In the genomic region with DNA sequence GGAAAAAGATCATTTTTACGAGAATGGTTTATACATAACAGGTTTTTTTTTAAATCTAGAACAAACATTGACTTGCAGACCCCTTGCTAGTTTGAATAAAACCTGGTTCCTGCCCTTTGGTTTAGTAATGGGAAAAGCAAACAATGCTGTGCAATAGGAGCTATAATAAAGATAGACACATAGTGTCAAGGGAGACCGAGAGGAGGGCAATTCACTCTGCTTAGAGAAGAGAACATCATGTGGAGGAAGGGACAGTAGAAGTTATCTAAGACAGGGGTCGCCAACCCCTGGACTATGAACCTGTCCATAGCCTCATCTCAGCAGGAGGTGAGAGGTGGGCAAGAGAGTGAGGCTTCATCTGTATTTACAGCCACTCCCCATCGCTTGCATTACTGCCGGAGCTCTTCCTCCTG, we compare ENCODE assay signal across 1 cellular context.
TF ChIP-seq lines count a peak whose summit lies in the region.

No MANE protein-coding gene starts in this region.

TF ChIP-seq in HepG2, 621 proteins besides CTCF, POLR2A, EP300 and RAD21 (continued from another document and continues in another):
- no peak for TF ChIP-seq ZBED4 (CRISPR knock-in tag; IDR thresholded peaks at IDR 0.05; ENCODE audit: borderline replicate concordance)
- TF ChIP-seq, protein P1, sequence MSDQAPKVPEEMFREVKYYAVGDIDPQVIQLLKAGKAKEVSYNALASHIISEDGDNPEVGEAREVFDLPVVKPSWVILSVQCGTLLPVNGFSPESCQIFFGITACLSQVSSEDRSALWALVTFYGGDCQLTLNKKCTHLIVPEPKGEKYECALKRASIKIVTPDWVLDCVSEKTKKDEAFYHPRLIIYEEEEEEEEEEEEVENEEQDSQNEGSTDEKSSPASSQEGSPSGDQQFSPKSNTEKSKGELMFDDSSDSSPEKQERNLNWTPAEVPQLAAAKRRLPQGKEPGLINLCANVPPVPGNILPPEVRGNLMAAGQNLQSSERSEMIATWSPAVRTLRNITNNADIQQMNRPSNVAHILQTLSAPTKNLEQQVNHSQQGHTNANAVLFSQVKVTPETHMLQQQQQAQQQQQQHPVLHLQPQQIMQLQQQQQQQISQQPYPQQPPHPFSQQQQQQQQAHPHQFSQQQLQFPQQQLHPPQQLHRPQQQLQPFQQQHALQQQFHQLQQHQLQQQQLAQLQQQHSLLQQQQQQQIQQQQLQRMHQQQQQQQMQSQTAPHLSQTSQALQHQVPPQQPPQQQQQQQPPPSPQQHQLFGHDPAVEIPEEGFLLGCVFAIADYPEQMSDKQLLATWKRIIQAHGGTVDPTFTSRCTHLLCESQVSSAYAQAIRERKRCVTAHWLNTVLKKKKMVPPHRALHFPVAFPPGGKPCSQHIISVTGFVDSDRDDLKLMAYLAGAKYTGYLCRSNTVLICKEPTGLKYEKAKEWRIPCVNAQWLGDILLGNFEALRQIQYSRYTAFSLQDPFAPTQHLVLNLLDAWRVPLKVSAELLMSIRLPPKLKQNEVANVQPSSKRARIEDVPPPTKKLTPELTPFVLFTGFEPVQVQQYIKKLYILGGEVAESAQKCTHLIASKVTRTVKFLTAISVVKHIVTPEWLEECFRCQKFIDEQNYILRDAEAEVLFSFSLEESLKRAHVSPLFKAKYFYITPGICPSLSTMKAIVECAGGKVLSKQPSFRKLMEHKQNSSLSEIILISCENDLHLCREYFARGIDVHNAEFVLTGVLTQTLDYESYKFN (CRISPR knock-in tag; conservative IDR thresholded peaks at IDR 0.05) = peak; percentile 36; the same call in 1 of the 2 replicates
- TF ChIP-seq DDIT3 (CRISPR knock-in tag; IDR thresholded peaks at IDR 0.05) = no peak
- TF ChIP-seq SALL1 (CRISPR knock-in tag; IDR thresholded peaks at IDR 0.05) = peak; percentile 30; the same call in 1 of the 2 replicates
- TF ChIP-seq, protein P2, sequence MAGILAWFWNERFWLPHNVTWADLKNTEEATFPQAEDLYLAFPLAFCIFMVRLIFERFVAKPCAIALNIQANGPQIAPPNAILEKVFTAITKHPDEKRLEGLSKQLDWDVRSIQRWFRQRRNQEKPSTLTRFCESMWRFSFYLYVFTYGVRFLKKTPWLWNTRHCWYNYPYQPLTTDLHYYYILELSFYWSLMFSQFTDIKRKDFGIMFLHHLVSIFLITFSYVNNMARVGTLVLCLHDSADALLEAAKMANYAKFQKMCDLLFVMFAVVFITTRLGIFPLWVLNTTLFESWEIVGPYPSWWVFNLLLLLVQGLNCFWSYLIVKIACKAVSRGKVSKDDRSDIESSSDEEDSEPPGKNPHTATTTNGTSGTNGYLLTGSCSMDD (CRISPR knock-in tag; IDR thresholded peaks at IDR 0.05) = no peak
- TF ChIP-seq, protein P3, sequence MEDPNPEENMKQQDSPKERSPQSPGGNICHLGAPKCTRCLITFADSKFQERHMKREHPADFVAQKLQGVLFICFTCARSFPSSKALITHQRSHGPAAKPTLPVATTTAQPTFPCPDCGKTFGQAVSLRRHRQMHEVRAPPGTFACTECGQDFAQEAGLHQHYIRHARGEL (CRISPR knock-in tag; IDR thresholded peaks at IDR 0.05) = no peak
- no peak for TF ChIP-seq KDM5B (CRISPR knock-in tag; IDR thresholded peaks at IDR 0.05; ENCODE audit: borderline replicate concordance)
- TF ChIP-seq, protein P4, sequence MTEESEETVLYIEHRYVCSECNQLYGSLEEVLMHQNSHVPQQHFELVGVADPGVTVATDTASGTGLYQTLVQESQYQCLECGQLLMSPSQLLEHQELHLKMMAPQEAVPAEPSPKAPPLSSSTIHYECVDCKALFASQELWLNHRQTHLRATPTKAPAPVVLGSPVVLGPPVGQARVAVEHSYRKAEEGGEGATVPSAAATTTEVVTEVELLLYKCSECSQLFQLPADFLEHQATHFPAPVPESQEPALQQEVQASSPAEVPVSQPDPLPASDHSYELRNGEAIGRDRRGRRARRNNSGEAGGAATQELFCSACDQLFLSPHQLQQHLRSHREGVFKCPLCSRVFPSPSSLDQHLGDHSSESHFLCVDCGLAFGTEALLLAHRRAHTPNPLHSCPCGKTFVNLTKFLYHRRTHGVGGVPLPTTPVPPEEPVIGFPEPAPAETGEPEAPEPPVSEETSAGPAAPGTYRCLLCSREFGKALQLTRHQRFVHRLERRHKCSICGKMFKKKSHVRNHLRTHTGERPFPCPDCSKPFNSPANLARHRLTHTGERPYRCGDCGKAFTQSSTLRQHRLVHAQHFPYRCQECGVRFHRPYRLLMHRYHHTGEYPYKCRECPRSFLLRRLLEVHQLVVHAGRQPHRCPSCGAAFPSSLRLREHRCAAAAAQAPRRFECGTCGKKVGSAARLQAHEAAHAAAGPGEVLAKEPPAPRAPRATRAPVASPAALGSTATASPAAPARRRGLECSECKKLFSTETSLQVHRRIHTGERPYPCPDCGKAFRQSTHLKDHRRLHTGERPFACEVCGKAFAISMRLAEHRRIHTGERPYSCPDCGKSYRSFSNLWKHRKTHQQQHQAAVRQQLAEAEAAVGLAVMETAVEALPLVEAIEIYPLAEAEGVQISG (CRISPR knock-in tag; IDR thresholded peaks at IDR 0.05) = no peak
- no peak for TF ChIP-seq STAT5B (CRISPR knock-in tag; IDR thresholded peaks at IDR 0.05)
- no peak for TF ChIP-seq POGZ (CRISPR knock-in tag; IDR thresholded peaks at IDR 0.05)
- no peak for TF ChIP-seq JARID2 (CRISPR knock-in tag; IDR thresholded peaks at IDR 0.05; ENCODE audit: insufficient replicate concordance)
- no peak for TF ChIP-seq KLF16 (CRISPR knock-in tag; IDR thresholded peaks at IDR 0.05)
- no peak for TF ChIP-seq NPAS2 (CRISPR knock-in tag; IDR thresholded peaks at IDR 0.05; ENCODE audit: borderline replicate concordance)
- no peak for TF ChIP-seq SOX13 (IDR thresholded peaks at IDR 0.05)
- peak in 1 of 2 experiments; percentile 24; a peak in 1 of 4 replicates for TF ChIP-seq SOX13 (CRISPR knock-in tag; conservative IDR thresholded peaks at IDR 0.05 in 1 of 2, IDR thresholded peaks at IDR 0.05 in 1 of 2)
- no peak for TF ChIP-seq ZNF768 (CRISPR knock-in tag; IDR thresholded peaks at IDR 0.05)
- no peak for TF ChIP-seq ZNF598 (CRISPR knock-in tag; IDR thresholded peaks at IDR 0.05; ENCODE audit: borderline replicate concordance)
- TF ChIP-seq JDP2 (CRISPR knock-in tag; IDR thresholded peaks at IDR 0.05; ENCODE audit: borderline replicate concordance) = no peak
- TF ChIP-seq GATAD2A (CRISPR knock-in tag; IDR thresholded peaks at IDR 0.05) = peak; percentile 56
- TF ChIP-seq ZNF607 (CRISPR knock-in tag; IDR thresholded peaks at IDR 0.05; ENCODE audit: borderline replicate concordance) = no peak
- no peak for TF ChIP-seq ZBTB44 (CRISPR knock-in tag; IDR thresholded peaks at IDR 0.05)
- 0 out of 2 replicates have a peak, but pooled peaks have one; percentile 20 for TF ChIP-seq NCOA2 (CRISPR knock-in tag; IDR thresholded peaks at IDR 0.05)
- peak; percentile 28; the same call in 1 of the 2 replicates for TF ChIP-seq HNF4G (IDR thresholded peaks at IDR 0.05; ENCODE audit: borderline replicate concordance, low read depth, low read length)
- no peak for TF ChIP-seq HNF4G (CRISPR knock-in tag; IDR thresholded peaks at IDR 0.05; ENCODE audit: borderline replicate concordance, low read depth)
- TF ChIP-seq ETS1 (CRISPR knock-in tag; IDR thresholded peaks at IDR 0.05) = no peak
- peak; percentile 41; the same call in 1 of the 2 replicates for TF ChIP-seq BCL6 (CRISPR knock-in tag; IDR thresholded peaks at IDR 0.05)
- no peak for TF ChIP-seq MEF2D (CRISPR knock-in tag; IDR thresholded peaks at IDR 0.05)
- TF ChIP-seq ATF7-NPFF (CRISPR knock-in tag; IDR thresholded peaks at IDR 0.05; ENCODE audit: low read depth) = no peak
- no peak for TF ChIP-seq SOX6 (IDR thresholded peaks at IDR 0.05)
- peak; percentile 43 for TF ChIP-seq SOX6 (CRISPR knock-in tag; IDR thresholded peaks at IDR 0.05)
- no peak for TF ChIP-seq U2AF2 (IDR thresholded peaks at IDR 0.05; ENCODE audit: low read depth, low read length)
- TF ChIP-seq RXRA (CRISPR knock-in tag; IDR thresholded peaks at IDR 0.05) = peak; percentile 31; the same call in 1 of the 2 replicates
- no peak for TF ChIP-seq JUND (CRISPR knock-in tag; IDR thresholded peaks at IDR 0.05)
- TF ChIP-seq KLF13 (CRISPR knock-in tag; IDR thresholded peaks at IDR 0.05) = no peak
- TF ChIP-seq, protein P5, sequence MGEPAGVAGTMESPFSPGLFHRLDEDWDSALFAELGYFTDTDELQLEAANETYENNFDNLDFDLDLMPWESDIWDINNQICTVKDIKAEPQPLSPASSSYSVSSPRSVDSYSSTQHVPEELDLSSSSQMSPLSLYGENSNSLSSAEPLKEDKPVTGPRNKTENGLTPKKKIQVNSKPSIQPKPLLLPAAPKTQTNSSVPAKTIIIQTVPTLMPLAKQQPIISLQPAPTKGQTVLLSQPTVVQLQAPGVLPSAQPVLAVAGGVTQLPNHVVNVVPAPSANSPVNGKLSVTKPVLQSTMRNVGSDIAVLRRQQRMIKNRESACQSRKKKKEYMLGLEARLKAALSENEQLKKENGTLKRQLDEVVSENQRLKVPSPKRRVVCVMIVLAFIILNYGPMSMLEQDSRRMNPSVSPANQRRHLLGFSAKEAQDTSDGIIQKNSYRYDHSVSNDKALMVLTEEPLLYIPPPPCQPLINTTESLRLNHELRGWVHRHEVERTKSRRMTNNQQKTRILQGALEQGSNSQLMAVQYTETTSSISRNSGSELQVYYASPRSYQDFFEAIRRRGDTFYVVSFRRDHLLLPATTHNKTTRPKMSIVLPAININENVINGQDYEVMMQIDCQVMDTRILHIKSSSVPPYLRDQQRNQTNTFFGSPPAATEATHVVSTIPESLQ (CRISPR knock-in tag; conservative IDR thresholded peaks at IDR 0.05) = no peak
- TF ChIP-seq HNF4A (CRISPR knock-in tag; IDR thresholded peaks at IDR 0.05) = peak; percentile 56
- TF ChIP-seq ZNF530 (CRISPR knock-in tag; IDR thresholded peaks at IDR 0.05; ENCODE audit: low read depth) = no peak
- no peak for TF ChIP-seq ZFP36L1 (CRISPR knock-in tag; IDR thresholded peaks at IDR 0.05)
- TF ChIP-seq, protein P6, sequence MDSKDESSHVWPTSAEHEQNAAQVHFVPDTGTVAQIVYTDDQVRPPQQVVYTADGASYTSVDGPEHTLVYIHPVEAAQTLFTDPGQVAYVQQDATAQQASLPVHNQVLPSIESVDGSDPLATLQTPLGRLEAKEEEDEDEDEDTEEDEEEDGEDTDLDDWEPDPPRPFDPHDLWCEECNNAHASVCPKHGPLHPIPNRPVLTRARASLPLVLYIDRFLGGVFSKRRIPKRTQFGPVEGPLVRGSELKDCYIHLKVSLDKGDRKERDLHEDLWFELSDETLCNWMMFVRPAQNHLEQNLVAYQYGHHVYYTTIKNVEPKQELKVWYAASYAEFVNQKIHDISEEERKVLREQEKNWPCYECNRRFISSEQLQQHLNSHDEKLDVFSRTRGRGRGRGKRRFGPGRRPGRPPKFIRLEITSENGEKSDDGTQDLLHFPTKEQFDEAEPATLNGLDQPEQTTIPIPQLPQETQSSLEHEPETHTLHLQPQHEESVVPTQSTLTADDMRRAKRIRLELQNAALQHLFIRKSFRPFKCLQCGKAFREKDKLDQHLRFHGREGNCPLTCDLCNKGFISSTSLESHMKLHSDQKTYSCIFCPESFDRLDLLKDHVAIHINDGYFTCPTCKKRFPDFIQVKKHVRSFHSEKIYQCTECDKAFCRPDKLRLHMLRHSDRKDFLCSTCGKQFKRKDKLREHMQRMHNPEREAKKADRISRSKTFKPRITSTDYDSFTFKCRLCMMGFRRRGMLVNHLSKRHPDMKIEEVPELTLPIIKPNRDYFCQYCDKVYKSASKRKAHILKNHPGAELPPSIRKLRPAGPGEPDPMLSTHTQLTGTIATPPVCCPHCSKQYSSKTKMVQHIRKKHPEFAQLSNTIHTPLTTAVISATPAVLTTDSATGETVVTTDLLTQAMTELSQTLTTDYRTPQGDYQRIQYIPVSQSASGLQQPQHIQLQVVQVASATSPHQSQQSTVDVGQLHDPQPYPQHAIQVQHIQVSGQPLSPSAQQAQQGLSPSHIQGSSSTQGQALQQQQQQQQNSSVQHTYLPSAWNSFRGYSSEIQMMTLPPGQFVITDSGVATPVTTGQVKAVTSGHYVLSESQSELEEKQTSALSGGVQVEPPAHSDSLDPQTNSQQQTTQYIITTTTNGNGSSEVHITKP (CRISPR knock-in tag; IDR thresholded peaks at IDR 0.05; ENCODE audit: low read depth) = no peak
